In the genomic region with DNA sequence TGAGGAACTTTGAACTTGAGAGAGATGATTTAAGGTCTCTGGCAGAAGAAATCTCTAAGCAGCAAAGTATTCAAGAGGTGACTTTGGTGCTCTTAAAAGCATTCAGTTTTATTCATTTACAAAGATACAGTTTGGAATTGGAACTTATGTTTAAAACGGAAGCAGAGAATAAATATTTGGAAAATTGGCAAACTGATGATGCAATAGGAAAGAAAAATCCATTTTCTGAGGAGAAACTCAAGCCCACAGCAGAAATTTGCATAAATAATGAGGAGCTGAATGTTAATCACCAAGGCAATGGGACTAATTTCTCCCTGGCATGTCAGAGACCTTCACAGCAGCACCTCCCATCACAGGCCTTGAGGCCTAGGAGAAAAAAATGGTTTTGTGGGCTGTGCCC, we compare ENCODE assay signal across 2 cellular contexts.
A peak's percentile ranks its signal among the peaks of the same experiment; 100 is the strongest.
TF ChIP-seq lines count a peak whose summit lies in the region.

No MANE protein-coding gene starts in this region.

TF ChIP-seq in HepG2, 621 proteins besides CTCF, POLR2A, EP300 and RAD21 (continued from another document):
- TF ChIP-seq CEBPB (IDR thresholded peaks at IDR 0.05; ENCODE audit: borderline replicate concordance, low read depth, low read length) (peak; percentile 22; the same call in 1 of the 2 replicates), ATF7 (IDR thresholded peaks at IDR 0.05) (peak; percentile 64; the same call in 1 of the 2 replicates), ATF7 (CRISPR knock-in tag; IDR thresholded peaks at IDR 0.05) (no peak)

TF ChIP-seq in K562, 482 proteins besides CTCF, POLR2A, EP300 and RAD21:
- TF ChIP-seq, protein P1, sequence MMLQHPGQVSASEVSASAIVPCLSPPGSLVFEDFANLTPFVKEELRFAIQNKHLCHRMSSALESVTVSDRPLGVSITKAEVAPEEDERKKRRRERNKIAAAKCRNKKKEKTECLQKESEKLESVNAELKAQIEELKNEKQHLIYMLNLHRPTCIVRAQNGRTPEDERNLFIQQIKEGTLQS (IDR thresholded peaks at IDR 0.05) = peak; percentile 40; the same call in 1 of the 2 replicates
- TF ChIP-seq, protein P1 (CRISPR knock-in tag; conservative IDR thresholded peaks at IDR 0.05) = no peak
- TF ChIP-seq, protein P2, sequence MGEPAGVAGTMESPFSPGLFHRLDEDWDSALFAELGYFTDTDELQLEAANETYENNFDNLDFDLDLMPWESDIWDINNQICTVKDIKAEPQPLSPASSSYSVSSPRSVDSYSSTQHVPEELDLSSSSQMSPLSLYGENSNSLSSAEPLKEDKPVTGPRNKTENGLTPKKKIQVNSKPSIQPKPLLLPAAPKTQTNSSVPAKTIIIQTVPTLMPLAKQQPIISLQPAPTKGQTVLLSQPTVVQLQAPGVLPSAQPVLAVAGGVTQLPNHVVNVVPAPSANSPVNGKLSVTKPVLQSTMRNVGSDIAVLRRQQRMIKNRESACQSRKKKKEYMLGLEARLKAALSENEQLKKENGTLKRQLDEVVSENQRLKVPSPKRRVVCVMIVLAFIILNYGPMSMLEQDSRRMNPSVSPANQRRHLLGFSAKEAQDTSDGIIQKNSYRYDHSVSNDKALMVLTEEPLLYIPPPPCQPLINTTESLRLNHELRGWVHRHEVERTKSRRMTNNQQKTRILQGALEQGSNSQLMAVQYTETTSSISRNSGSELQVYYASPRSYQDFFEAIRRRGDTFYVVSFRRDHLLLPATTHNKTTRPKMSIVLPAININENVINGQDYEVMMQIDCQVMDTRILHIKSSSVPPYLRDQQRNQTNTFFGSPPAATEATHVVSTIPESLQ (CRISPR knock-in tag; IDR thresholded peaks at IDR 0.05) = no peak
- TF ChIP-seq, protein P3, sequence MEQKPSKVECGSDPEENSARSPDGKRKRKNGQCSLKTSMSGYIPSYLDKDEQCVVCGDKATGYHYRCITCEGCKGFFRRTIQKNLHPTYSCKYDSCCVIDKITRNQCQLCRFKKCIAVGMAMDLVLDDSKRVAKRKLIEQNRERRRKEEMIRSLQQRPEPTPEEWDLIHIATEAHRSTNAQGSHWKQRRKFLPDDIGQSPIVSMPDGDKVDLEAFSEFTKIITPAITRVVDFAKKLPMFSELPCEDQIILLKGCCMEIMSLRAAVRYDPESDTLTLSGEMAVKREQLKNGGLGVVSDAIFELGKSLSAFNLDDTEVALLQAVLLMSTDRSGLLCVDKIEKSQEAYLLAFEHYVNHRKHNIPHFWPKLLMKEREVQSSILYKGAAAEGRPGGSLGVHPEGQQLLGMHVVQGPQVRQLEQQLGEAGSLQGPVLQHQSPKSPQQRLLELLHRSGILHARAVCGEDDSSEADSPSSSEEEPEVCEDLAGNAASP (IDR thresholded peaks at IDR 0.05) = no peak
- TF ChIP-seq CHD1 (IDR thresholded peaks at IDR 0.05; ENCODE audit: low read length) = no peak
